29 cellular contexts compared by ENCODE assay signal in the genomic region with DNA sequence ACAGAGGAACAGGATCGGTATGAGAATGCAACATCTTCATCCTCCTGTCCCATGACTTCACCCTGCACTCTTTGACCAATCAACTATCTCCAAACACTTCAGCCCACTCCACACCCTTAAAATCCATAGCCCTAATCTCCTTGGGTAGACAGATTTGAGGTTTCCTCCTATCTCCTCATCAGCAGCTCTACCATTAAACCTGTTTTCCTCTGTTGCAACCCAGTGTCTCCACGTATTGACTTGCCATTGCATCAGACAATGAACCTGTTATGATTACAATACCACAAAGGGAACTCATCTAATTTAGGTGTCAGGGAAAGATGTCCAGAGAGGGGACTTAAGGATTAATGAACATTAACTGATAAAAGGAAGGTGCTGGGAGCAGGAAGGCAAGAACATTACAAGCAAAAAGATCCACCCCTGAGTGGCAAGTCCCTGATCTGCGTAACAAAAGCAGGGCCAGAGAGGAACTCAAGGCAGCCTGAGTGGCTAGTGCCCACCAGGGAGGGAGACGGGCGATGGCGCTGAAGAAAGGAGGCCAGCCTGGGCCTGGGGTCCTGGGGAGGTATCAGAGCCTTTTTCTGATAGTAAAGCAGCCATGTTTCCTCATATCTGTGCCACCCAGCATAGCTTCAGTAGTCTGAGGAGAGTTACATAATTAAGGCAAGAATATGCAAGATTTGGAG. TPM values are rescaled to one million over a fixed set of nuclear protein-coding genes. Genes with fewer than 3 reads are reported as not detected.
"Had no signal": no experiment of that assay in that cellular context is flagged by ENCODE, and none has a peak within 500 bp of the region (broad histone marks: within the 10 kb centered on the region; RNA-seq: fewer than 3 reads in every experiment).

No MANE protein-coding gene starts in this region.

- H3K36me3 ChIP-seq: breast epithelium, neutrophil, ovary, prostate gland, thoracic aorta had no signal

- H3K36me3 Mint-ChIP-seq: activated naive CD8-positive, alpha-beta T cell treated with anti-CD3 and anti-CD28 coated beads, Interleukin-2, amount 10 ng/mL, durations not matched to agents 7 days and 5 days; stimulated activated naive B cell treated with anti-CD40 and anti-IgM and Interleukin-4, amounts not matched to agents 10 μg/mL and 1 μg/mL and 100 μg/mL, for 72 hours; type B pancreatic cell had no signal

- H3K4me3 Mint-ChIP-seq: activated naive CD4-positive, alpha-beta T cell treated with anti-CD3 and anti-CD28 coated beads for 36 hours; activated naive CD8-positive, alpha-beta T cell treated with anti-CD3 and anti-CD28 coated beads, Interleukin-2, amount 10 ng/mL, durations not matched to agents 7 days and 5 days; activated T-cell treated with anti-CD3 and anti-CD28 coated beads, Interleukin-2, amount 50 U/mL, for 4 hours; central memory CD8-positive, alpha-beta T cell; nephron; stimulated activated naive B cell treated with anti-CD40 and anti-IgM and Interleukin-4, amounts not matched to agents 10 μg/mL and 1 μg/mL and 100 μg/mL, for 72 hours; T-cell; T-helper 2 cell treated with Interferon-gamma antibody and Interleukin-4, amounts not matched to agents 5 μg/mL and 100 μg/mL, for 36 hours; type B pancreatic cell had no signal

- H3K9me3 ChIP-seq: breast epithelium, neutrophil, ovary, prostate gland, thoracic aorta had no signal

- H3K27ac Mint-ChIP-seq: activated naive CD4-positive, alpha-beta T cell treated with anti-CD3 and anti-CD28 coated beads for 36 hours; activated naive CD8-positive, alpha-beta T cell treated with anti-CD3 and anti-CD28 coated beads, Interleukin-2, amount 10 ng/mL, durations not matched to agents 7 days and 5 days; nephron; stimulated activated naive B cell treated with anti-CD40 and anti-IgM and Interleukin-4, amounts not matched to agents 10 μg/mL and 1 μg/mL and 100 μg/mL, for 72 hours; T-cell; T-helper 2 cell treated with Interferon-gamma antibody and Interleukin-4, amounts not matched to agents 5 μg/mL and 100 μg/mL, for 36 hours; type B pancreatic cell had no signal

- H3K27ac ChIP-seq: breast epithelium, neutrophil, ovary, prostate gland, thoracic aorta, VCaP had no signal

- H3K4me1 Mint-ChIP-seq: activated naive CD8-positive, alpha-beta T cell treated with anti-CD3 and anti-CD28 coated beads, Interleukin-2, amount 10 ng/mL, durations not matched to agents 7 days and 5 days; central memory CD8-positive, alpha-beta T cell; nephron; stimulated activated naive B cell treated with anti-CD40 and anti-IgM and Interleukin-4, amounts not matched to agents 10 μg/mL and 1 μg/mL and 100 μg/mL, for 72 hours had no signal

- H3K4me1 ChIP-seq: breast epithelium, prostate gland had no signal

- H3K9me3 Mint-ChIP-seq: activated naive CD4-positive, alpha-beta T cell treated with anti-CD3 and anti-CD28 coated beads for 36 hours; activated naive CD8-positive, alpha-beta T cell treated with anti-CD3 and anti-CD28 coated beads, Interleukin-2, amount 10 ng/mL, durations not matched to agents 7 days and 5 days; activated T-cell treated with anti-CD3 and anti-CD28 coated beads, Interleukin-2, amount 50 U/mL, for 4 hours; central memory CD8-positive, alpha-beta T cell; nephron; stimulated activated naive B cell treated with anti-CD40 and anti-IgM and Interleukin-4, amounts not matched to agents 10 μg/mL and 1 μg/mL and 100 μg/mL, for 72 hours; T-helper 2 cell treated with Interferon-gamma antibody and Interleukin-4, amounts not matched to agents 5 μg/mL and 100 μg/mL, for 36 hours; type B pancreatic cell had no signal

- ATAC-seq: activated T-cell treated with anti-CD3 and anti-CD28 coated beads, Interleukin-2, amount 50 U/mL, for 4 hours; esophagus mucosa; left cardiac atrium; stimulated activated naive B cell treated with anti-CD40 and anti-IgM and Interleukin-4, amounts not matched to agents 10 μg/mL and 1 μg/mL and 100 μg/mL, for 72 hours; T-cell had no signal

- H3K27me3 ChIP-seq: neutrophil, ovary had no signal

- H3K27me3 Mint-ChIP-seq: activated naive CD8-positive, alpha-beta T cell treated with anti-CD3 and anti-CD28 coated beads, Interleukin-2, amount 10 ng/mL, durations not matched to agents 7 days and 5 days; T-cell; type B pancreatic cell had no signal

- DNase-seq: activated CD4-positive, alpha-beta T cell treated with anti-CD3 and anti-CD28 coated beads, Interleukin-2, amount 50 U/mL, for 1 hour; activated CD4-positive, CD25-positive, alpha-beta regulatory T cell treated with anti-CD3 and anti-CD28 coated beads, Interleukin-2, amount 50 U/mL, for 72 hours; activated naive CD4-positive, alpha-beta T cell treated with anti-CD3 and anti-CD28 coated beads for 36 hours; activated naive CD8-positive, alpha-beta T cell treated with anti-CD3 and anti-CD28 coated beads, Interleukin-2, amount 10 ng/mL, durations not matched to agents 7 days and 5 days; activated T-cell treated with anti-CD3 and anti-CD28 coated beads, Interleukin-2, amount 50 U/mL, for 4 hours; amniotic stem cell; effector memory CD4-positive, alpha-beta T cell; foreskin melanocyte; hypothalamus; left cardiac atrium; ovary; stimulated activated CD4-positive, alpha-beta T cell treated with anti-CD3 and anti-CD28 coated beads, Interleukin-2, amount 100 ng/mL, for 48 hours; stimulated activated CD8-positive, alpha-beta memory T cell treated with anti-CD3 and anti-CD28 coated beads, Interleukin-4, amount 100 ng/mL, for 48 hours; stimulated activated naive B cell treated with anti-CD40 and anti-IgM and Interleukin-4, amounts not matched to agents 10 μg/mL and 1 μg/mL and 100 μg/mL, for 72 hours; T-cell had no signal

- H3K4me3 ChIP-seq: breast epithelium, ovary, prostate gland, thoracic aorta had no signal

RNA-seq across cellular contexts. Expression of a gene that starts 44.6 kb away (rescaled TPM):
- total RNA-seq: activated naive CD4-positive, alpha-beta T cell treated with anti-CD3 and anti-CD28 coated beads for 36 hours; activated naive CD8-positive, alpha-beta T cell treated with anti-CD3 and anti-CD28 coated beads, Interleukin-2, amount 10 ng/mL, durations not matched to agents 7 days and 5 days; activated T-cell treated with anti-CD3 and anti-CD28 coated beads, Interleukin-2, amount 50 U/mL, for 4 hours; breast epithelium; dermis microvascular lymphatic vessel endothelial cell; endothelial cell of umbilical vein; esophagus mucosa; left cardiac atrium; mononuclear cell; myocyte; ovary; prostate gland; T-cell; thoracic aorta had no signal
- polyA plus RNA-seq: endothelial cell of umbilical vein, ovary had no signal
